1 cellular context compared by ENCODE assay signal in genomic region chr1:94854458-94855306, GRCh38.
A peak's percentile ranks its signal among the peaks of the same experiment; 100 is the strongest.
TF ChIP-seq lines count a peak whose summit lies in the region.

No MANE protein-coding gene starts in this region.

TF ChIP-seq in GM12878, 131 proteins besides CTCF, POLR2A, EP300 and RAD21 (continued from another document):
- TF ChIP-seq, protein P1, sequence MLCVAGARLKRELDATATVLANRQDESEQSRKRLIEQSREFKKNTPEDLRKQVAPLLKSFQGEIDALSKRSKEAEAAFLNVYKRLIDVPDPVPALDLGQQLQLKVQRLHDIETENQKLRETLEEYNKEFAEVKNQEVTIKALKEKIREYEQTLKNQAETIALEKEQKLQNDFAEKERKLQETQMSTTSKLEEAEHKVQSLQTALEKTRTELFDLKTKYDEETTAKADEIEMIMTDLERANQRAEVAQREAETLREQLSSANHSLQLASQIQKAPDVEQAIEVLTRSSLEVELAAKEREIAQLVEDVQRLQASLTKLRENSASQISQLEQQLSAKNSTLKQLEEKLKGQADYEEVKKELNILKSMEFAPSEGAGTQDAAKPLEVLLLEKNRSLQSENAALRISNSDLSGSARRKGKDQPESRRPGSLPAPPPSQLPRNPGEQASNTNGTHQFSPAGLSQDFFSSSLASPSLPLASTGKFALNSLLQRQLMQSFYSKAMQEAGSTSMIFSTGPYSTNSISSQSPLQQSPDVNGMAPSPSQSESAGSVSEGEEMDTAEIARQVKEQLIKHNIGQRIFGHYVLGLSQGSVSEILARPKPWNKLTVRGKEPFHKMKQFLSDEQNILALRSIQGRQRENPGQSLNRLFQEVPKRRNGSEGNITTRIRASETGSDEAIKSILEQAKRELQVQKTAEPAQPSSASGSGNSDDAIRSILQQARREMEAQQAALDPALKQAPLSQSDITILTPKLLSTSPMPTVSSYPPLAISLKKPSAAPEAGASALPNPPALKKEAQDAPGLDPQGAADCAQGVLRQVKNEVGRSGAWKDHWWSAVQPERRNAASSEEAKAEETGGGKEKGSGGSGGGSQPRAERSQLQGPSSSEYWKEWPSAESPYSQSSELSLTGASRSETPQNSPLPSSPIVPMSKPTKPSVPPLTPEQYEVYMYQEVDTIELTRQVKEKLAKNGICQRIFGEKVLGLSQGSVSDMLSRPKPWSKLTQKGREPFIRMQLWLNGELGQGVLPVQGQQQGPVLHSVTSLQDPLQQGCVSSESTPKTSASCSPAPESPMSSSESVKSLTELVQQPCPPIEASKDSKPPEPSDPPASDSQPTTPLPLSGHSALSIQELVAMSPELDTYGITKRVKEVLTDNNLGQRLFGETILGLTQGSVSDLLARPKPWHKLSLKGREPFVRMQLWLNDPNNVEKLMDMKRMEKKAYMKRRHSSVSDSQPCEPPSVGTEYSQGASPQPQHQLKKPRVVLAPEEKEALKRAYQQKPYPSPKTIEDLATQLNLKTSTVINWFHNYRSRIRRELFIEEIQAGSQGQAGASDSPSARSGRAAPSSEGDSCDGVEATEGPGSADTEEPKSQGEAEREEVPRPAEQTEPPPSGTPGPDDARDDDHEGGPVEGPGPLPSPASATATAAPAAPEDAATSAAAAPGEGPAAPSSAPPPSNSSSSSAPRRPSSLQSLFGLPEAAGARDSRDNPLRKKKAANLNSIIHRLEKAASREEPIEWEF (IDR thresholded peaks at IDR 0.05; ENCODE audit: insufficient replicate concordance, low read depth, low read length), result no peak
- TF ChIP-seq SMC3 (IDR thresholded peaks at IDR 0.05; ENCODE audit: borderline replicate concordance, low read length) (peak; percentile 95), IKZF1 (conservative IDR thresholded peaks at IDR 0.05) (no peak; the same call in 1 of the 2 replicates), DPF2 (IDR thresholded peaks at IDR 0.05) (no peak), BHLHE40 (IDR thresholded peaks at IDR 0.05; ENCODE audit: borderline replicate concordance in 1 of 2, low read depth in 2 of 2, low read length in 1 of 2) (peak in 1 of 2 experiments; percentile 17; a peak in 1 of 4 replicates), CHD2 (IDR thresholded peaks at IDR 0.05; ENCODE audit: borderline replicate concordance, low read depth, low read length) (no peak), ZNF384 (IDR thresholded peaks at IDR 0.05; ENCODE audit: borderline replicate concordance, low read depth, low read length) (no peak), ZBTB40 (IDR thresholded peaks at IDR 0.05; ENCODE audit: borderline replicate concordance) (no peak), NRF1 (conservative IDR thresholded peaks at IDR 0.05; ENCODE audit: low read depth, low read length) (no peak), ETV6 (conservative IDR thresholded peaks at IDR 0.05 in 1 of 2, IDR thresholded peaks at IDR 0.05 in 1 of 2; ENCODE audit: borderline replicate concordance in 1 of 2, low read depth in 1 of 2) (no peak), ZBED1 (IDR thresholded peaks at IDR 0.05; ENCODE audit: borderline replicate concordance) (no peak), YBX1 (IDR thresholded peaks at IDR 0.05) (no peak), PKNOX1 (IDR thresholded peaks at IDR 0.05) (peak; percentile 18; the same call in 1 of the 2 replicates), KDM1A (IDR thresholded peaks at IDR 0.05; ENCODE audit: borderline replicate concordance) (no peak), GABPA (IDR thresholded peaks at IDR 0.05; ENCODE audit: low read depth) (no peak), BACH1 (IDR thresholded peaks at IDR 0.05; ENCODE audit: borderline replicate concordance) (no peak), MAX (IDR thresholded peaks at IDR 0.05; ENCODE audit: low read depth, low read length) (no peak), BCL3 (IDR thresholded peaks at IDR 0.05; ENCODE audit: borderline replicate concordance, insufficient read depth, low read depth, low read length, poor library complexity, severe bottlenecking) (no peak), NR2C2 (IDR thresholded peaks at IDR 0.05; ENCODE audit: borderline replicate concordance, control insufficient read depth, insufficient read length, low read depth) (no peak), STAT3 (IDR thresholded peaks at IDR 0.05; ENCODE audit: low read depth, low read length) (no peak), JUNB (IDR thresholded peaks at IDR 0.05) (no peak), HDAC6 (IDR thresholded peaks at IDR 0.05; ENCODE audit: unreplicated experiment) (no peak), ZZZ3 (IDR thresholded peaks at IDR 0.05; ENCODE audit: control insufficient read depth, insufficient read length, low read depth) (no peak), RB1 (IDR thresholded peaks at IDR 0.05; ENCODE audit: borderline replicate concordance) (no peak), ZNF274 (IDR thresholded peaks at IDR 0.05; ENCODE audit: insufficient read depth, insufficient read length) (no peak), NFXL1 (IDR thresholded peaks at IDR 0.05; ENCODE audit: borderline replicate concordance) (no peak), TARDBP (IDR thresholded peaks at IDR 0.05; ENCODE audit: borderline replicate concordance) (no peak), NBN (IDR thresholded peaks at IDR 0.05) (no peak), NFYA (IDR thresholded peaks at IDR 0.05; ENCODE audit: borderline replicate concordance, low read depth, low read length) (no peak), MXI1 (IDR thresholded peaks at IDR 0.05; ENCODE audit: low read depth, low read length) (no peak), TAF1 (IDR thresholded peaks at IDR 0.05; ENCODE audit: borderline replicate concordance, low read depth, low read length) (no peak), TCF12 (IDR thresholded peaks at IDR 0.05; ENCODE audit: low read depth, low read length) (no peak), ATF7 (IDR thresholded peaks at IDR 0.05; ENCODE audit: low read depth) (no peak), MYC (IDR thresholded peaks at IDR 0.05; ENCODE audit: insufficient read depth, insufficient read length, insufficient replicate concordance, low read length, severe bottlenecking) (no peak), ZNF207 (IDR thresholded peaks at IDR 0.05; ENCODE audit: borderline replicate concordance) (no peak)
- TF ChIP-seq, protein P2, sequence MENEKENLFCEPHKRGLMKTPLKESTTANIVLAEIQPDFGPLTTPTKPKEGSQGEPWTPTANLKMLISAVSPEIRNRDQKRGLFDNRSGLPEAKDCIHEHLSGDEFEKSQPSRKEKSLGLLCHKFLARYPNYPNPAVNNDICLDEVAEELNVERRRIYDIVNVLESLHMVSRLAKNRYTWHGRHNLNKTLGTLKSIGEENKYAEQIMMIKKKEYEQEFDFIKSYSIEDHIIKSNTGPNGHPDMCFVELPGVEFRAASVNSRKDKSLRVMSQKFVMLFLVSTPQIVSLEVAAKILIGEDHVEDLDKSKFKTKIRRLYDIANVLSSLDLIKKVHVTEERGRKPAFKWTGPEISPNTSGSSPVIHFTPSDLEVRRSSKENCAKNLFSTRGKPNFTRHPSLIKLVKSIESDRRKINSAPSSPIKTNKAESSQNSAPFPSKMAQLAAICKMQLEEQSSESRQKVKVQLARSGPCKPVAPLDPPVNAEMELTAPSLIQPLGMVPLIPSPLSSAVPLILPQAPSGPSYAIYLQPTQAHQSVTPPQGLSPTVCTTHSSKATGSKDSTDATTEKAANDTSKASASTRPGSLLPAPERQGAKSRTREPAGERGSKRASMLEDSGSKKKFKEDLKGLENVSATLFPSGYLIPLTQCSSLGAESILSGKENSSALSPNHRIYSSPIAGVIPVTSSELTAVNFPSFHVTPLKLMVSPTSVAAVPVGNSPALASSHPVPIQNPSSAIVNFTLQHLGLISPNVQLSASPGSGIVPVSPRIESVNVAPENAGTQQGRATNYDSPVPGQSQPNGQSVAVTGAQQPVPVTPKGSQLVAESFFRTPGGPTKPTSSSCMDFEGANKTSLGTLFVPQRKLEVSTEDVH (IDR thresholded peaks at IDR 0.05; ENCODE audit: low read depth, partially characterized antibody), result no peak
- TF ChIP-seq, protein P3, sequence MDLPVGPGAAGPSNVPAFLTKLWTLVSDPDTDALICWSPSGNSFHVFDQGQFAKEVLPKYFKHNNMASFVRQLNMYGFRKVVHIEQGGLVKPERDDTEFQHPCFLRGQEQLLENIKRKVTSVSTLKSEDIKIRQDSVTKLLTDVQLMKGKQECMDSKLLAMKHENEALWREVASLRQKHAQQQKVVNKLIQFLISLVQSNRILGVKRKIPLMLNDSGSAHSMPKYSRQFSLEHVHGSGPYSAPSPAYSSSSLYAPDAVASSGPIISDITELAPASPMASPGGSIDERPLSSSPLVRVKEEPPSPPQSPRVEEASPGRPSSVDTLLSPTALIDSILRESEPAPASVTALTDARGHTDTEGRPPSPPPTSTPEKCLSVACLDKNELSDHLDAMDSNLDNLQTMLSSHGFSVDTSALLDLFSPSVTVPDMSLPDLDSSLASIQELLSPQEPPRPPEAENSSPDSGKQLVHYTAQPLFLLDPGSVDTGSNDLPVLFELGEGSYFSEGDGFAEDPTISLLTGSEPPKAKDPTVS (IDR thresholded peaks at IDR 0.05; ENCODE audit: low read depth, low read length), result no peak
- TF ChIP-seq, protein P4, sequence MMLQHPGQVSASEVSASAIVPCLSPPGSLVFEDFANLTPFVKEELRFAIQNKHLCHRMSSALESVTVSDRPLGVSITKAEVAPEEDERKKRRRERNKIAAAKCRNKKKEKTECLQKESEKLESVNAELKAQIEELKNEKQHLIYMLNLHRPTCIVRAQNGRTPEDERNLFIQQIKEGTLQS (IDR thresholded peaks at IDR 0.05; ENCODE audit: borderline replicate concordance, extremely low read depth, low read depth, low read length), result 0 out of 2 replicates have a peak, but pooled peaks have one; percentile 26
- TF ChIP-seq, protein P5, sequence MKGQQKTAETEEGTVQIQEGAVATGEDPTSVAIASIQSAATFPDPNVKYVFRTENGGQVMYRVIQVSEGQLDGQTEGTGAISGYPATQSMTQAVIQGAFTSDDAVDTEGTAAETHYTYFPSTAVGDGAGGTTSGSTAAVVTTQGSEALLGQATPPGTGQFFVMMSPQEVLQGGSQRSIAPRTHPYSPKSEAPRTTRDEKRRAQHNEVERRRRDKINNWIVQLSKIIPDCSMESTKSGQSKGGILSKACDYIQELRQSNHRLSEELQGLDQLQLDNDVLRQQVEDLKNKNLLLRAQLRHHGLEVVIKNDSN (IDR thresholded peaks at IDR 0.05; ENCODE audit: borderline replicate concordance, extremely low read length, insufficient read depth, low read depth, low read length), result peak; percentile 69
